Comparison of ENCODE assay signal across 1 cellular context in genomic region chr1:22053018-22053860, GRCh38.
TF ChIP-seq lines count a peak whose summit lies in the region.

No MANE protein-coding gene starts in this region.

TF ChIP-seq in K562, 482 proteins besides CTCF, POLR2A, EP300 and RAD21 (continued from another document and continues in another):
- no peak for TF ChIP-seq NR0B1 (IDR thresholded peaks at IDR 0.05; ENCODE audit: partially characterized antibody)
- TF ChIP-seq SRF (CRISPR knock-in tag; IDR thresholded peaks at IDR 0.05) = peak in 1 of 2 experiments; percentile 27; a peak in 1 of 4 replicates
- TF ChIP-seq GTF2A2 (tag; IDR thresholded peaks at IDR 0.05) = peak; percentile 43; the same call in 1 of the 2 replicates
- 0 out of 2 replicates have a peak, but pooled peaks have one; percentile 20 for TF ChIP-seq ZNF589 (CRISPR knock-in tag; IDR thresholded peaks at IDR 0.05; ENCODE audit: low read depth)
- TF ChIP-seq PHB2 (IDR thresholded peaks at IDR 0.05; ENCODE audit: low read depth) = peak; percentile 43; the same call in 1 of the 2 replicates
- 0 out of 2 replicates have a peak, but pooled peaks have one; percentile 23 for TF ChIP-seq CBFA2T3 (IDR thresholded peaks at IDR 0.05)
- no peak for TF ChIP-seq ZNF318 (IDR thresholded peaks at IDR 0.05; ENCODE audit: borderline replicate concordance in 1 of 2, low read depth in 1 of 2)
- peak; percentile 16 to 52; a peak in 3 of 4 replicates for TF ChIP-seq NRF1 (conservative IDR thresholded peaks at IDR 0.05 in 1 of 2, IDR thresholded peaks at IDR 0.05 in 1 of 2)
- peak; percentile 74 for TF ChIP-seq SP1 (CRISPR knock-in tag; IDR thresholded peaks at IDR 0.05)
- peak in 1 of 2 experiments; percentile 32 for TF ChIP-seq E2F6 (IDR thresholded peaks at IDR 0.05; ENCODE audit: borderline replicate concordance in 1 of 2, extremely low read depth in 1 of 2, insufficient read depth in 1 of 2, insufficient read length in 1 of 2, low read depth in 1 of 2, low read length in 1 of 2, poor library complexity in 1 of 2, severe bottlenecking in 1 of 2)
- TF ChIP-seq VEZF1 (CRISPR knock-in tag; IDR thresholded peaks at IDR 0.05) = peak; percentile 98
- TF ChIP-seq SREBF2 (CRISPR knock-in tag; IDR thresholded peaks at IDR 0.05) = no peak
- TF ChIP-seq OTX1 (CRISPR knock-in tag; IDR thresholded peaks at IDR 0.05) = peak; percentile 58; the same call in 1 of the 2 replicates
- TF ChIP-seq MIER1 (IDR thresholded peaks at IDR 0.05; ENCODE audit: low read depth) = 0 out of 2 replicates have a peak, but pooled peaks have one; percentile 22
- no peak; the same call in 1 of the 2 replicates for TF ChIP-seq KLF13 (tag; IDR thresholded peaks at IDR 0.05; ENCODE audit: borderline replicate concordance, low read depth)
- TF ChIP-seq NFIX (CRISPR knock-in tag; IDR thresholded peaks at IDR 0.05; ENCODE audit: low read depth) = 0 out of 2 replicates have a peak, but pooled peaks have one; percentile 39
- peak; percentile 72; the same call in 1 of the 2 replicates for TF ChIP-seq MEF2D (tag; conservative IDR thresholded peaks at IDR 0.05; ENCODE audit: low read depth)
- TF ChIP-seq SIN3B (IDR thresholded peaks at IDR 0.05; ENCODE audit: low read depth) = 0 out of 2 replicates have a peak, but pooled peaks have one; percentile 48
- peak; percentile 75; the same call in 1 of the 2 replicates for TF ChIP-seq FOXK1 (CRISPR knock-in tag; IDR thresholded peaks at IDR 0.05; ENCODE audit: borderline replicate concordance)
- TF ChIP-seq TAF7 (tag; IDR thresholded peaks at IDR 0.05) = no peak
- peak; percentile 92 for TF ChIP-seq ZNF395 (CRISPR knock-in tag; IDR thresholded peaks at IDR 0.05)
- TF ChIP-seq LCOR (CRISPR knock-in tag; IDR thresholded peaks at IDR 0.05) = peak; percentile 93
- no peak for TF ChIP-seq POU5F1 (IDR thresholded peaks at IDR 0.05; ENCODE audit: borderline replicate concordance, low read depth, low read length, partially characterized antibody)
- peak; percentile 28 to 51 for TF ChIP-seq FOXK2 (conservative IDR thresholded peaks at IDR 0.05 in 1 of 2, IDR thresholded peaks at IDR 0.05 in 1 of 2; ENCODE audit: low read depth in 2 of 2)
- TF ChIP-seq IRF9 (tag; IDR thresholded peaks at IDR 0.05) = peak; percentile 76
- TF ChIP-seq ATF4 (CRISPR knock-in tag; IDR thresholded peaks at IDR 0.05) = 0 out of 2 replicates have a peak, but pooled peaks have one; percentile 5
- 0 out of 2 replicates have a peak, but pooled peaks have one; percentile 33 for TF ChIP-seq XRCC5 (IDR thresholded peaks at IDR 0.05; ENCODE audit: low read depth, low read length)
- TF ChIP-seq FOXP4 (CRISPR knock-in tag; IDR thresholded peaks at IDR 0.05; ENCODE audit: borderline replicate concordance) = peak; percentile 31; the same call in 1 of the 2 replicates
- TF ChIP-seq NCOA2 (IDR thresholded peaks at IDR 0.05; ENCODE audit: partially characterized antibody in 2 of 2) = no peak
- TF ChIP-seq ARID3A (IDR thresholded peaks at IDR 0.05; ENCODE audit: borderline replicate concordance, low read depth, low read length) = 0 out of 2 replicates have a peak, but pooled peaks have one; percentile 26
- TF ChIP-seq TFAP4 (CRISPR knock-in tag; IDR thresholded peaks at IDR 0.05; ENCODE audit: borderline replicate concordance) = peak; percentile 60
- TF ChIP-seq ARNT (IDR thresholded peaks at IDR 0.05) = peak in 1 of 2 experiments; percentile 86; a peak in 2 of 4 replicates
- peak in 1 of 2 experiments; percentile 60; a peak in 2 of 4 replicates for TF ChIP-seq MAZ (CRISPR knock-in tag; conservative IDR thresholded peaks at IDR 0.05 in 1 of 2, IDR thresholded peaks at IDR 0.05 in 1 of 2)
- no peak for TF ChIP-seq USF2 (CRISPR knock-in tag; IDR thresholded peaks at IDR 0.05)
